ENCODE assay signal across 8 cellular contexts in genomic region chr21:32612999-32613337, GRCh38. TPM values are rescaled to one million over a fixed set of nuclear protein-coding genes. Genes with fewer than 3 reads are reported as not detected.
DNase-seq lines count a peak whose midpoint lies in the region; ATAC-seq and TF ChIP-seq lines count a peak whose summit lies in the region.

No MANE protein-coding gene starts in this region.

- intact Hi-C loops in heart left ventricle (cut with DNase I) (loop anchor here in 1 of 10 donors (5.0 kb wide), 1 partner anchor 201 kb away; the partner anchor contains the start of gene EVA1C), gastrocnemius medialis (cut with DNase I; ENCODE audit: low total_unique reads) (loop anchor here (2.0 to 5.0 kb wide), 4 partner anchors 114 to 220 kb away; partner anchors contain the start of genes EVA1C, PAXBP1 and URB1)

- in situ Hi-C loops in gastrocnemius medialis (cut with MboI; ENCODE audit: low sequenced_read_pairs in 4 of 4), result no loop called here

- DNase-seq in heart left ventricle, result no peak
- no peak for DNase-seq in gastrocnemius medialis
- no peak for DNase-seq in NOMO-1 (lab: John Stamatoyannopoulos, UW; ENCODE audit: unreplicated experiment in 2 of 2)
- DNase-seq in ecto neural progenitor cell (ENCODE audit: low spot score), result no peak
- no peak for DNase-seq in GDM1 (lab: John Stamatoyannopoulos, UW)

- H3K27ac ChIP-seq in VCaP, result peak overlapping the region; percentile 94
- H3K27ac ChIP-seq in heart left ventricle, result peak overlapping the region; percentile 80 to 98 (median 93)
- H3K27ac ChIP-seq in gastrocnemius medialis, result peak overlapping the region; percentile 81 to 93 (median 88)

- ATAC-seq in GM21786 (IDR thresholded peaks at IDR 0.05; ENCODE audit: unreplicated experiment) (peak; percentile 2), heart left ventricle (peak in 2 of 4 donors; percentile 33 to 39), gastrocnemius medialis (peak; percentile 34 to 35), GM21723 (IDR thresholded peaks at IDR 0.05; ENCODE audit: unreplicated experiment) (no peak)

- H3K4me1 ChIP-seq in heart left ventricle, result peaks cover 0 to 27% (median 16%) of the 10 kb centered on the region in 12 donors
- peaks cover 6 to 15% of the 10 kb centered on the region in 2 donors for H3K4me1 ChIP-seq in gastrocnemius medialis

- H3K36me3 ChIP-seq in heart left ventricle, result peaks cover 0 to 24% (median 19%) of the 10 kb centered on the region in 9 donors
- peaks cover 0 to 17% of the 10 kb centered on the region in 2 donors for H3K36me3 ChIP-seq in gastrocnemius medialis

- TF ChIP-seq CTCF in VCaP (conservative IDR thresholded peaks at IDR 0.05) (no peak), heart left ventricle (IDR thresholded peaks at IDR 0.05) (no peak), gastrocnemius medialis (IDR thresholded peaks at IDR 0.05 in 4 of 5, conservative IDR thresholded peaks at IDR 0.05 in 1 of 5) (no peak)

- 0 to 11% (median 3%) methylated on average over 7 to 15 of the region's 15 CpGs for WGBS in heart left ventricle, 4 donors

- H3K27me3 ChIP-seq in heart left ventricle (no peaks in the 10 kb centered on the region), gastrocnemius medialis (no peaks in the 10 kb centered on the region)

- H3K9me3 ChIP-seq in heart left ventricle (no peaks in the 10 kb centered on the region), gastrocnemius medialis (no peaks in the 10 kb centered on the region)

- H3K4me3 ChIP-seq in heart left ventricle, result peak overlapping the region; percentile 68 to 99 (median 86)
- peak overlapping the region; percentile 70 to 100 (median 90) for H3K4me3 ChIP-seq in gastrocnemius medialis

- TF ChIP-seq POLR2A in heart left ventricle (IDR thresholded peaks at IDR 0.05), result no peak
- no peak for TF ChIP-seq POLR2A in gastrocnemius medialis (IDR thresholded peaks at IDR 0.05)

RNA-seq across cellular contexts. Expression of gene CFAP298, which starts 0.8 kb away (rescaled TPM):
- total RNA-seq in heart left ventricle, result 10 to 100 TPM; 14.2 to 26.7 (median 20.8) TPM
- 10 to 100 TPM; 33.7 to 36.0 TPM for polyA plus RNA-seq in heart left ventricle
- total RNA-seq in gastrocnemius medialis, result 10 to 100 TPM; 21.4 to 45.6 (median 38.2) TPM

RNA-seq across cellular contexts. Expression of gene TCP10L, which starts 27.6 kb away (rescaled TPM):
- total RNA-seq in heart left ventricle (1 to 10 TPM in 8 of 9 donors, under 1 TPM in 1; 0.80 to 3.9 (median 2.2) TPM), gastrocnemius medialis (under 1 TPM; 0.19 to 0.36 (median 0.33) TPM)
- 1 to 10 TPM; 1.9 to 2.6 TPM for polyA plus RNA-seq in heart left ventricle
